1 cellular context compared by ENCODE assay signal in genomic region chr14:53529519-53529918, GRCh38.
TF ChIP-seq lines count a peak whose summit lies in the region.

No MANE protein-coding gene starts in this region.

TF ChIP-seq in IMR-90, 13 proteins besides CTCF, POLR2A, EP300 and RAD21 (continued from another document):
- TF ChIP-seq USF2 (IDR thresholded peaks at IDR 0.05; ENCODE audit: low read depth, low read length), result no peak
- TF ChIP-seq RCOR1 (IDR thresholded peaks at IDR 0.05; ENCODE audit: insufficient replicate concordance, low read length), result no peak
- no peak for TF ChIP-seq MAZ (IDR thresholded peaks at IDR 0.05; ENCODE audit: borderline replicate concordance, low read depth, low read length)
- no peak for TF ChIP-seq CHD1 (IDR thresholded peaks at IDR 0.05; ENCODE audit: low read depth, low read length)
- no peak for TF ChIP-seq NFE2L2 (IDR thresholded peaks at IDR 0.05; ENCODE audit: low read depth, low read length)
- no peak for TF ChIP-seq MAFK (IDR thresholded peaks at IDR 0.05; ENCODE audit: low read depth, low read length)
TF ChIP-seq in IMR-90: peak in this region for 0.
